Comparison of ENCODE assay signal across 8 cellular contexts in the genomic region with DNA sequence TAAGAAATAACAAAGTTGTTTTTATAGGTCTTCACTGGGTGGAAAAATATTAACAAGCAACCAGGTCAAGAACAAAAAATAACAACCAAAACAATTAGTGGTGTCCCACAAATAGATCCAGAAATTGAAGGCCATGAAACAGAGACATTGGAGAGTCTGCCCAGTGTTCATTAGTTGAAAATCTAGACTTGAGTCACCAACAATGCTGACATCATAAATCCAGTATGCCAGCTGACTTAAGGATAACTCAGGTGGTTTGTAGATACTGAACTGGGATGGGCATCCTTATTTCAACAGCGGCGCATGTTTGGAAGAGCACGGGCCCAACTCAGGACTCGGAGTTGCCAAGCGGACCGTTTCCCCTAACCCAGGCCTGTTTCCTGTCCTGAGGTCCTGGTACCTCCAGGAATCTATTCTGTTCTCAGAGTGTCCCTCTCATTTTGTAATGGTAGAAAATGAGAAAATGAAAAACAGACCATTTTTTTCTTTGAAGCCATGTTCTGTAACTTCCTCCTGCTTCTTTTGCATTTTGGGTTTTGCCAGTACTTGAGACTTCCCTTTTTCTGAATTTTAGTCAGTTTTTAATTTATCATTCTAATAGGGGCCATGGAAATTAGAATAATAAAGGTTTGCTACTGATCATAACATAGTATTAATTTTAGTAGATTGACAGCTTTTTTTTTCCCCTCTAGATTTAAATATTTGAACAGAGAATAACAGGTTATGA.
DNase-seq lines count a peak whose midpoint lies in the region; TF ChIP-seq lines count a peak whose summit lies in the region.

No MANE protein-coding gene starts in this region.

- no peak overlapping the region for H2AFZ ChIP-seq in GM23248

- intact Hi-C loops in colonic mucosa (cut with DNase I): no loop called here

- no peaks in the 10 kb centered on the region for H3K9me2 ChIP-seq in GM23248 (ENCODE audit: insufficient read depth)

- H3K9me3 ChIP-seq in GM23248 (ENCODE audit: low read depth) (no peaks in the 10 kb centered on the region), colonic mucosa (no peaks in the 10 kb centered on the region), WERI-Rb-1 (ENCODE audit: severe bottlenecking) (no peaks in the 10 kb centered on the region)

- H3K36me3 ChIP-seq in GM23248 (ENCODE audit: low read depth) (no peaks in the 10 kb centered on the region), colonic mucosa (no peaks in the 10 kb centered on the region), H7 (replicated peaks; ENCODE audit: control insufficient read depth, insufficient read depth, low read length) (no peaks in the 10 kb centered on the region), WERI-Rb-1 (peaks cover 4% of the 10 kb centered on the region; the same call in 1 of the 2 replicates)

- TF ChIP-seq CTCF in colonic mucosa (IDR thresholded peaks at IDR 0.05) (no peak), WERI-Rb-1 (IDR thresholded peaks at IDR 0.05; ENCODE audit: low read depth, low read length) (no peak)

- in situ Hi-C loops in GM23248 (cut with MboI): no loop called here

- peaks cover 10% of the 10 kb centered on the region for H3F3A ChIP-seq in GM23248 (ENCODE audit: insufficient read depth)

- peaks cover 12% of the 10 kb centered on the region for H3K4me1 ChIP-seq in GM23248 (ENCODE audit: insufficient read depth)
- H3K4me1 ChIP-seq in colonic mucosa: peaks cover 5% of the 10 kb centered on the region

- peak overlapping the region; percentile 22; the same call in 1 of the 2 replicates for H3K4me3 ChIP-seq in GM08714 (ENCODE audit: low read length)
- H3K4me3 ChIP-seq in GM23248: no peak overlapping the region
- H3K4me3 ChIP-seq in colonic mucosa: no peak overlapping the region
- H3K4me3 ChIP-seq in H7 (ENCODE audit: insufficient read depth, low read depth, low read length): no peak overlapping the region
- no peak overlapping the region for H3K4me3 ChIP-seq in WERI-Rb-1 (ENCODE audit: low read depth, low read length)

- H3K27me3 ChIP-seq in GM23248 (replicated peaks; ENCODE audit: insufficient read depth) (no peaks in the 10 kb centered on the region), colonic mucosa (no peaks in the 10 kb centered on the region), H7 (ENCODE audit: control insufficient read depth, insufficient read depth, low read length) (no peaks in the 10 kb centered on the region), WERI-Rb-1 (ENCODE audit: insufficient read depth, low read depth, severe bottlenecking) (no peaks in the 10 kb centered on the region)

- no peaks in the 10 kb centered on the region for H4K20me1 ChIP-seq in GM23248 (ENCODE audit: insufficient read depth)

- no peak overlapping the region for H3K9ac ChIP-seq in GM23248
- H3K9ac ChIP-seq in colonic mucosa (ENCODE audit: low read depth in 2 of 2, low read length in 2 of 2): no peak overlapping the region

- WGBS in GM23248 (ENCODE audit: low coverage in 1 of 2, low lambda C conversion rate in 2 of 2, missing lambda C conversion rate in 2 of 2), 2 experiments: 86 to 88% methylated on average over 6 of the region's 6 CpGs

- no peaks in the 10 kb centered on the region for H3K79me2 ChIP-seq in GM23248 (ENCODE audit: insufficient read depth)

- peak overlapping the region; percentile 5 for H3K4me2 ChIP-seq in GM23248 (ENCODE audit: unreplicated experiment)

- DNase-seq in GM23248: peak; percentile 55
- peak; percentile 81 for DNase-seq in M059J (ENCODE audit: low read depth)
- DNase-seq in colonic mucosa: no peak
- DNase-seq in NCI-H146 (lab: John Stamatoyannopoulos, UW): no peak
- DNase-seq in pons (ENCODE audit: low spot score): no peak
- no peak for DNase-seq in H7
- no peak for DNase-seq in WERI-Rb-1

- peak overlapping the region; percentile 5; the same call in 1 of the 2 replicates for H3K27ac ChIP-seq in GM23248
- H3K27ac ChIP-seq in colonic mucosa: peak overlapping the region; percentile 46
- no peak overlapping the region for H3K27ac ChIP-seq in WERI-Rb-1

Comparison
In these comparisons a context has a peak if more than half of its experiments do, and no peak if none do; other contexts are left out.
1. DNase-seq: peak in GM23248 (single experiment) and M059J (single experiment); none in colonic mucosa (single experiment), NCI-H146 (single experiment), pons (single experiment), H7 (single experiment) and WERI-Rb-1 (single experiment).